In the genomic region with DNA sequence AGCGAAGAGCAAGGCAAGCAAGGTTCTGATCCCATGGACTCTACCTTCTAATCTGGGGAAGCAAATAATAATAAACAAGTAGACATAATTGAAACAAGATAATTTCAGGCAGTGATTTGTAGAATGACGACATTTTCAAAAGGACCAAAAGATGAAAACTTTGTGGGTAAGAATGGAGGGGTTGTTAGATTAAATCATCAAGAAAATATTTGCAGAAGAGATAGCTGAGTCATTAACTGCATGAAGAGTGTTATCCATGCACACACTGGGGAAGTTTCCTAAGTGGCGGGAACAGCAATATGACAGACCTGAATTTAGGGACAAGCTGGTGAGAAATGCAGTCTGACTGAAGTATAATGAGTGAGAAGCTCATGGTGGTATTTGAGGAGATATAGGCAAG, we compare ENCODE assay signal across 16 cellular contexts.
DNase-seq lines count a peak whose midpoint lies in the region; ATAC-seq and TF ChIP-seq lines count a peak whose summit lies in the region.
"Had no signal": no experiment of that assay in that cellular context is flagged by ENCODE, and none has a peak within 500 bp of the region (broad histone marks: within the 10 kb centered on the region; RNA-seq: fewer than 3 reads in every experiment).

No MANE protein-coding gene starts in this region.

- no peak for TF ChIP-seq POLR2A in stomach (IDR thresholded peaks at IDR 0.05)

- H3K9me2 ChIP-seq in SU-DHL-6 (replicated peaks; ENCODE audit: insufficient read depth, low read length): no peaks in the 10 kb centered on the region

- peak; percentile 19 for DNase-seq in kidney tubule cell (ENCODE audit: low spot score)
- DNase-seq in stomach: no peak
- no peak for DNase-seq in AG20443 (ENCODE audit: low spot score)
- no peak for DNase-seq in cardiac septum (ENCODE audit: low spot score)
- DNase-seq: GM23248, HFFc6, NCI-H1105 treated with DMSO at 0.1 percent for 48 hours, NCI-H1694 treated with DMSO at 0.1 percent for 48 hours, NCI-H2107, RPMI8226 had no signal

- no peak for TF ChIP-seq EP300 in stomach (IDR thresholded peaks at IDR 0.05)

- intact Hi-C loops in stomach (cut with DNase I; ENCODE audit: low total_unique reads): no loop called here
- intact Hi-C loops in cardiac septum (cut with DNase I): no loop called here

- no peaks in the 10 kb centered on the region for H4K20me1 ChIP-seq in SU-DHL-6 (ENCODE audit: low read depth, low read length)

- H3K4me1 ChIP-seq in ACC112 (ENCODE audit: control insufficient read depth, insufficient read depth, low read length, unreplicated experiment) (no peaks in the 10 kb centered on the region), HEK293 (ENCODE audit: control insufficient read depth, insufficient read depth, low read length) (no peaks in the 10 kb centered on the region), stomach (no peaks in the 10 kb centered on the region)

- 65 to 78% (median 74%) methylated on average over 3 of the region's 3 CpGs for WGBS in stomach, 5 donors

- no peak overlapping the region for H3K27ac ChIP-seq in ACC112 (ENCODE audit: low read depth, low read length)
- no peak overlapping the region for H3K27ac ChIP-seq in HEK293 (ENCODE audit: extremely low read depth, low read depth, low read length)
- H3K27ac ChIP-seq in SU-DHL-6 (ENCODE audit: low read depth, low read length): no peak overlapping the region
- H3K27ac ChIP-seq in stomach: no peak overlapping the region
- H3K27ac ChIP-seq: A549, C4-2B, GM23248 had no signal

- TF ChIP-seq CTCF in HEK293 (tag by site-specific recombination; IDR thresholded peaks at IDR 0.05): no peak
- TF ChIP-seq CTCF in SU-DHL-6 (IDR thresholded peaks at IDR 0.05; ENCODE audit: insufficient read depth, low read length, poor library complexity, severe bottlenecking): no peak
- TF ChIP-seq CTCF in stomach (IDR thresholded peaks at IDR 0.05): no peak

- no peaks in the 10 kb centered on the region for H3F3A ChIP-seq in SU-DHL-6 (ENCODE audit: insufficient read depth)

- no peak for ATAC-seq in GM18517 (IDR thresholded peaks at IDR 0.05; ENCODE audit: unreplicated experiment)
- ATAC-seq: A549 had no signal

- H3K27me3 ChIP-seq in ACC112 (ENCODE audit: insufficient read depth, low read length) (no peaks in the 10 kb centered on the region), SU-DHL-6 (ENCODE audit: low read length) (no peaks in the 10 kb centered on the region), stomach (no peaks in the 10 kb centered on the region)

- H3K9ac ChIP-seq in SU-DHL-6 (ENCODE audit: low read length): no peak overlapping the region
- H3K9ac ChIP-seq: GM23248 had no signal

- H3K9me3 ChIP-seq in HEK293 (ENCODE audit: control insufficient read depth, insufficient read depth, low read depth, low read length): no peaks in the 10 kb centered on the region
- H3K9me3 ChIP-seq in SU-DHL-6 (ENCODE audit: insufficient read depth, low read length): no peaks in the 10 kb centered on the region
- no peaks in the 10 kb centered on the region for H3K9me3 ChIP-seq in stomach
- H3K9me3 ChIP-seq: A549 had no signal

- H3K79me2 ChIP-seq in ACC112 (ENCODE audit: control insufficient read depth, insufficient read depth, low read length, unreplicated experiment) (no peaks in the 10 kb centered on the region), SU-DHL-6 (ENCODE audit: insufficient read depth, low read length) (no peaks in the 10 kb centered on the region)

- H2AFZ ChIP-seq in ACC112 (ENCODE audit: low read length, unreplicated experiment): peak overlapping the region; percentile 33
- peak overlapping the region; percentile 10 for H2AFZ ChIP-seq in SU-DHL-6 (ENCODE audit: low read depth, low read length, severe bottlenecking)
- H2AFZ ChIP-seq: GM23248 had no signal

- H3K36me3 ChIP-seq in ACC112 (ENCODE audit: insufficient read depth, low read length) (no peaks in the 10 kb centered on the region), HEK293 (ENCODE audit: control insufficient read depth in 2 of 2, insufficient read depth in 1 of 2, low read length in 2 of 2) (no peaks in the 10 kb centered on the region), SU-DHL-6 (ENCODE audit: low read length) (no peaks in the 10 kb centered on the region), stomach (no peaks in the 10 kb centered on the region)

- no peak overlapping the region for H3K4me2 ChIP-seq in SU-DHL-6 (ENCODE audit: low read depth, low read length, poor library complexity, severe bottlenecking)
- H3K4me2 ChIP-seq: A549 had no signal

- H3K4me3 ChIP-seq in ACC112 (ENCODE audit: low read depth, low read length): no peak overlapping the region
- no peak overlapping the region for H3K4me3 ChIP-seq in HEK293 (ENCODE audit: low read depth, low read length)
- no peak overlapping the region for H3K4me3 ChIP-seq in SU-DHL-6 (ENCODE audit: insufficient read depth, low read length, poor library complexity, severe bottlenecking)
- H3K4me3 ChIP-seq in stomach: no peak overlapping the region
- H3K4me3 ChIP-seq: A549, GM23248 had no signal

- POLR2A ChIA-PET in HEK293 (lab: Yijun Ruan, JAX): no interaction called here

- CTCF ChIA-PET in HEK293 (lab: Yijun Ruan, JAX): no interaction called here

TF ChIP-seq in HEK293, 187 proteins besides CTCF, POLR2A, EP300 and RAD21:
- TF ChIP-seq ZNF16 (tag by site-specific recombination; IDR thresholded peaks at IDR 0.05; ENCODE audit: low read depth) (no peak), PRDM6 (tag by site-specific recombination; IDR thresholded peaks at IDR 0.05) (no peak), SETDB1 (IDR thresholded peaks at IDR 0.05; ENCODE audit: insufficient read length, low read length) (peak; percentile 34), ZNF239 (tag by site-specific recombination; IDR thresholded peaks at IDR 0.05) (no peak), SCRT1 (tag by site-specific recombination; IDR thresholded peaks at IDR 0.05; ENCODE audit: borderline replicate concordance) (no peak), TCF7L2 (IDR thresholded peaks at IDR 0.05; ENCODE audit: borderline replicate concordance, low read depth, low read length) (peak; percentile 60; the same call in 1 of the 2 replicates)
